ENCODE assay signal across 8 cellular contexts in the genomic region with DNA sequence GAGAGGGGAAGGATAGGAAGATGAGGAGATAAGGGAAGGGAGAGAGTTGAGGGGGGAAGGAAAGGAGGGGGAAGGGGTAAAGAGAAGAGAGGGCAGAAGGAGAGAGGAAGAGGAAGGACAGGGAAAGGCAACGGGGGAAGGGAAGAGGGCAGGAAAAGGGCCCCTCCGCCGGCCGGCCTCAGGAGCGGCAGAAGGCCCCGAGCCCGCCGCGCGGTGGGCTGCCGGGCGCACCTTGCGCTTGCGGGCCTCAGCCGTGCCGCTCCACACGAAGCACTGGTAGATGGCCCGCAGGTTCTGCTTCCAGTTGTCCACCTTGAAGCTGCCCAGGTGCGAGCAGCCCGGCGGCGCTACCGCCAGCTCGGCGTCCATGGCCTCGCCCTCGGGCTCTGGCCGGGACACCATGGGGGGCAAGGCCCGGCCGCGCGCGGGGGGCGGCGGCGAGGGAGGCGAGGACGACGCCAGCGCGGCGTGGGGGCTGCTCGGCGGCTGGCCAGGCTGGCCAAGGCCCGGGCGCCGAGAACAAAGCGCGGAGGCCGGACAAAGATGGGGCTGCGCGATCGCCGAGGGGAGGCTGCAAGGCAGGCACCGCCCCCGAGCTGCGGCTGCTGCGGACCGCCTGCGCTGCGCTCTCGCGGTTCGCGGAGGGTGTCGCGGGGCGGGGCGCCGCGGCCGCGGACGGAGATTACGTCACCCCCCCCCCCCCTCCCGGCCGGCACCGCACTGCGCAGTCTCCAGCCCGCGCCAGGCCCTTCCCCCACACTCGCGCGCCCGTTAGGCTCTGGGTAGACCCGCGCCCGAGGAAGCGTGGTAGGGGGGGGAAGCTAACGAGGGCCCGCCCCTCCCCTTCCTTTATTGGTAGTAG. TPM values are rescaled to one million over a fixed set of nuclear protein-coding genes. Genes with fewer than 3 reads are reported as not detected.
DNase-seq lines count a peak whose midpoint lies in the region; ATAC-seq lines count a peak whose summit lies in the region.

Gene USP22, minus strand, starts transcription at position 578 of the 862 bp plus-strand sequence. Its CDS starts 176 bp downstream, at position 402.

- DNase-seq in NCI-H2107 (lab: John Stamatoyannopoulos, UW) (peak; percentile 92), NCI-H2107 treated with DMSO at 0.1 percent for 48 hours (lab: John Stamatoyannopoulos, UW; ENCODE audit: unreplicated experiment) (no peak), GOT3 (lab: John Stamatoyannopoulos, UW) (peak; percentile 92), epidermal melanocyte (ENCODE audit: insufficient read length, low spot score) (peak; percentile 50)

- peaks cover 27% of the 10 kb centered on the region for H3K4me1 ChIP-seq in mucosa of stomach (ENCODE audit: control insufficient read depth, insufficient read depth, low read length)

- H3K36me3 ChIP-seq in KOPT-K1 (ENCODE audit: insufficient read depth, low read length) (peaks cover 27% of the 10 kb centered on the region), mucosa of stomach (ENCODE audit: control insufficient read depth, insufficient read depth, low read length) (no peaks in the 10 kb centered on the region)

- peak within 1 kb of the TSS; percentile 95 for H3K9ac ChIP-seq in mucosa of stomach (ENCODE audit: low read length)

- ATAC-seq in activated CD4-positive, CD25-positive, alpha-beta regulatory T cell treated with anti-CD3 and anti-CD28 coated beads, Interleukin-2, amount 50 U/mL, for 24 hours = peak; percentile 51 to 55

- H3K4me3 ChIP-seq in mucosa of stomach (ENCODE audit: low read length) = peak within 1 kb of the TSS; percentile 77

- H3K9me3 ChIP-seq in KOPT-K1 (ENCODE audit: insufficient read depth, low read length, poor library complexity, severe bottlenecking) (no peaks in the 10 kb centered on the region), mucosa of stomach (ENCODE audit: control insufficient read depth, low read length) (no peaks in the 10 kb centered on the region)

- H3K27me3 ChIP-seq in mucosa of stomach (ENCODE audit: control insufficient read depth, insufficient read depth, low read length) = no peaks in the 10 kb centered on the region

- H3K27ac ChIP-seq in KOPT-K1 (ENCODE audit: low read depth, low read length, poor library complexity, severe bottlenecking) (peak within 1 kb of the TSS; percentile 100), temporal lobe (ENCODE audit: low read depth, low read length) (peak within 1 kb of the TSS; percentile 97)

RNA-seq across cellular contexts. Expression of gene USP22, which starts in this region (rescaled TPM):
- 273 TPM for total RNA-seq in temporal lobe
